18 cellular contexts compared by ENCODE assay signal in genomic region chr5:51391175-51391574, GRCh38. TPM values are rescaled to one million over a fixed set of nuclear protein-coding genes. Genes with fewer than 3 reads are reported as not detected.
DNase-seq lines count a peak whose midpoint lies in the region; ATAC-seq and TF ChIP-seq lines count a peak whose summit lies in the region.
"Had no signal": no experiment of that assay in that cellular context is flagged by ENCODE, and none has a peak within 500 bp of the region (broad histone marks: within the 10 kb centered on the region; RNA-seq: fewer than 3 reads in every experiment).

No MANE protein-coding gene starts in this region.

- H3K27ac ChIP-seq in HUES6 (ENCODE audit: low read depth, low read length) (no peak overlapping the region), endodermal cell (ENCODE audit: low read depth, low read length) (no peak overlapping the region), prostate gland (peak overlapping the region; percentile 26 to 90), GM23248 (no peak overlapping the region), SJCRH30 (no peak overlapping the region)

- H3K36me3 ChIP-seq in HUES6 (ENCODE audit: control insufficient read depth, insufficient read depth, low read length) (no peaks in the 10 kb centered on the region), endodermal cell (ENCODE audit: control insufficient read depth, insufficient read depth, low read length) (no peaks in the 10 kb centered on the region), prostate gland (no peaks in the 10 kb centered on the region), GM23248 (ENCODE audit: low read depth) (no peaks in the 10 kb centered on the region), SJCRH30 (no peaks in the 10 kb centered on the region)

- H3K9ac ChIP-seq in HUES6 (ENCODE audit: low read length) (no peak overlapping the region), endodermal cell (ENCODE audit: extremely low read depth, low read length, poor library complexity, severe bottlenecking) (no peak overlapping the region), GM23248 (no peak overlapping the region)

- no peak overlapping the region for H3K4me2 ChIP-seq in GM23248 (ENCODE audit: unreplicated experiment)

- H3K4me1 ChIP-seq in HUES6 (ENCODE audit: control insufficient read depth, insufficient read depth, low read length): peaks cover 84% of the 10 kb centered on the region
- H3K4me1 ChIP-seq in endodermal cell (ENCODE audit: control insufficient read depth, insufficient read depth, low read length): peaks cover 23% of the 10 kb centered on the region
- H3K4me1 ChIP-seq in prostate gland (replicated peaks): no peaks in the 10 kb centered on the region
- H3K4me1 ChIP-seq in GM23248 (ENCODE audit: insufficient read depth): no peaks in the 10 kb centered on the region
- no peaks in the 10 kb centered on the region for H3K4me1 ChIP-seq in SJCRH30

- H3K4me3 ChIP-seq in HUES6 (ENCODE audit: low read depth, low read length) (peak overlapping the region; percentile 8; the same call in 1 of the 2 replicates), endodermal cell (ENCODE audit: low read length) (peak overlapping the region; percentile 7), prostate gland (peak overlapping the region in 1 of 2 donors; percentile 11), GM23248 (no peak overlapping the region), SJCRH30 (no peak overlapping the region)
- H3K4me3 ChIP-seq: GM12878 had no signal

- H3F3A ChIP-seq in GM23248 (ENCODE audit: insufficient read depth): no peaks in the 10 kb centered on the region

- no peak for TF ChIP-seq CTCF in endodermal cell (conservative IDR thresholded peaks at IDR 0.05)
- no peak for TF ChIP-seq CTCF in prostate gland (IDR thresholded peaks at IDR 0.05)

- no peak overlapping the region for H3K27ac Mint-ChIP-seq in endodermal cell
- H3K27ac Mint-ChIP-seq: CD4-positive, CD25-positive, alpha-beta regulatory T cell; T-helper 2 cell treated with Interferon-gamma antibody and Interleukin-4, amounts not matched to agents 5 μg/mL and 100 μg/mL, for 36 hours had no signal

- DNase-seq in ELF-1 (ENCODE audit: low read depth, low spot score) (peak; percentile 18), endodermal cell (peak; percentile 54), prostate gland (ENCODE audit: low spot score) (no peak), GM23248 (no peak), SJCRH30 (no peak)
- DNase-seq: CD4-positive, CD25-positive, alpha-beta regulatory T cell; DMS53; KG1; NCI-H1930; RPMI8226; SW 1271 had no signal

- in situ Hi-C loops in GM23248 (cut with MboI): no loop called here

- peaks cover 80% of the 10 kb centered on the region for H3K4me1 Mint-ChIP-seq in endodermal cell
- H3K4me1 Mint-ChIP-seq: CD4-positive, CD25-positive, alpha-beta regulatory T cell had no signal

- H3K4me3 Mint-ChIP-seq in endodermal cell: peak overlapping the region; percentile 72
- H3K4me3 Mint-ChIP-seq: CD4-positive, CD25-positive, alpha-beta regulatory T cell; T-helper 2 cell treated with Interferon-gamma antibody and Interleukin-4, amounts not matched to agents 5 μg/mL and 100 μg/mL, for 36 hours had no signal

- 0 to 3% methylated on average over 3 to 5 of the region's 5 CpGs for WGBS in endodermal cell (ENCODE audit: insufficient coverage in 1 of 2, insufficient read length in 1 of 2), 2 experiments
- WGBS in prostate gland: 57% methylated on average over 5 of the region's 5 CpGs
- 27 to 30% methylated on average over 5 of the region's 5 CpGs for WGBS in GM23248 (ENCODE audit: low coverage in 1 of 2, low lambda C conversion rate in 2 of 2, missing lambda C conversion rate in 2 of 2), 2 experiments

- no peaks in the 10 kb centered on the region for H3K79me2 ChIP-seq in GM23248 (ENCODE audit: insufficient read depth)

- TF ChIP-seq POLR2A in prostate gland (IDR thresholded peaks at IDR 0.05): no peak

- no peaks in the 10 kb centered on the region for H4K20me1 ChIP-seq in GM23248 (ENCODE audit: insufficient read depth)

- ATAC-seq in HG03439 (IDR thresholded peaks at IDR 0.05; ENCODE audit: unreplicated experiment): no peak
- ATAC-seq: GM12878, HepG2 had no signal

- H3K27me3 ChIP-seq in HUES6 (ENCODE audit: control insufficient read depth, insufficient read depth, low read length) (peaks cover 100% of the 10 kb centered on the region), endodermal cell (ENCODE audit: control insufficient read depth, insufficient read depth, low read length, poor library complexity, severe bottlenecking) (peaks cover 97% of the 10 kb centered on the region), prostate gland (replicated peaks; ENCODE audit: insufficient read depth) (peaks cover 11% of the 10 kb centered on the region), GM23248 (replicated peaks; ENCODE audit: insufficient read depth) (peaks cover 50% of the 10 kb centered on the region), SJCRH30 (no peaks in the 10 kb centered on the region)

- H3K9me2 ChIP-seq in GM23248 (ENCODE audit: insufficient read depth): no peaks in the 10 kb centered on the region

- H3K27me3 Mint-ChIP-seq in endodermal cell (ENCODE audit: insufficient read depth): peaks cover 92% of the 10 kb centered on the region

- H3K9me3 ChIP-seq in HUES6 (ENCODE audit: control insufficient read depth, insufficient read depth, low read depth, low read length) (no peaks in the 10 kb centered on the region), endodermal cell (ENCODE audit: control insufficient read depth, low read length) (no peaks in the 10 kb centered on the region), prostate gland (no peaks in the 10 kb centered on the region), GM23248 (ENCODE audit: low read depth) (no peaks in the 10 kb centered on the region), SJCRH30 (replicated peaks) (no peaks in the 10 kb centered on the region)

- no peak overlapping the region for H2AFZ ChIP-seq in GM23248

- H3K36me3 Mint-ChIP-seq in endodermal cell (ENCODE audit: low read depth): no peaks in the 10 kb centered on the region
- H3K36me3 Mint-ChIP-seq: CD4-positive, CD25-positive, alpha-beta regulatory T cell had no signal

- intact Hi-C loops in prostate gland (cut with DNase I): no loop called here

- H3K9me3 Mint-ChIP-seq in endodermal cell: no peaks in the 10 kb centered on the region
- H3K9me3 Mint-ChIP-seq: T-helper 2 cell treated with Interferon-gamma antibody and Interleukin-4, amounts not matched to agents 5 μg/mL and 100 μg/mL, for 36 hours had no signal

RNA-seq across cellular contexts. Expression of gene ISL1, which starts 7.9 kb away (rescaled TPM):
- 1 to 10 TPM; 5.8 to 6.1 TPM for total RNA-seq in endodermal cell
- polyA plus RNA-seq in endodermal cell (2013, experiment 1 of 2): 3.1 TPM
- polyA plus RNA-seq in endodermal cell (2013, experiment 2 of 2): 4.1 TPM
- total RNA-seq in prostate gland: 10 to 100 TPM in 1 of 2 donors, 1 to 10 TPM in 1; 5.5 to 15.2 TPM
- total RNA-seq in GM23248 (2014; rRNA removed; shearing (Covaris generic)): not detected in 2 replicates
- polyA plus RNA-seq in GM23248 (2016; fragmentation: Nextera tagmentation; extraction: Ambion mirVana): not detected in 2 replicates
- total RNA-seq in SJCRH30 (2014; rRNA removed; shearing (Covaris generic)): 2.5 and 2.8 TPM in 2 replicates
- total RNA-seq: CD4-positive, CD25-positive, alpha-beta regulatory T cell; G401; GM12878; HepG2; NCI-H460 had no signal
- polyA plus RNA-seq: CD4-positive, CD25-positive, alpha-beta regulatory T cell; HepG2 had no signal

Comparison
In these comparisons a context has a peak if more than half of its experiments do, and no peak if none do; other contexts are left out.
1. DNase-seq: peak in ELF-1 (single experiment) and endodermal cell (single experiment); none in prostate gland (single experiment), GM23248 (single experiment) and SJCRH30 (0 of 2).
2. H3K27ac ChIP-seq: peak in prostate gland (2 of 2); none in HUES6 (single experiment), endodermal cell (single experiment), GM23248 (single experiment) and SJCRH30 (single experiment).
3. H3K4me3 ChIP-seq: peak in HUES6 (single experiment) and endodermal cell (single experiment); none in GM23248 (single experiment) and SJCRH30 (single experiment).